12 cellular contexts compared by ENCODE assay signal in genomic region chr9:129318121-129319075, GRCh38.
DNase-seq lines count a peak whose midpoint lies in the region; ATAC-seq, FAIRE-seq and TF ChIP-seq lines count a peak whose summit lies in the region.
"Had no signal": no experiment of that assay in that cellular context is flagged by ENCODE, and none has a peak within 500 bp of the region (broad histone marks: within the 10 kb centered on the region; RNA-seq: fewer than 3 reads in every experiment).

No MANE protein-coding gene starts in this region.

- TF ChIP-seq CTCF in KMS-11 (conservative IDR thresholded peaks at IDR 0.05; ENCODE audit: low read depth, low read length) (no peak), lower leg skin (IDR thresholded peaks at IDR 0.05) (no peak), suprapubic skin (IDR thresholded peaks at IDR 0.05) (no peak)

- no peaks in the 10 kb centered on the region for H3K27me3 ChIP-seq in KMS-11 (ENCODE audit: insufficient read depth, low read depth)
- no peaks in the 10 kb centered on the region for H3K27me3 ChIP-seq in suprapubic skin

- H4K20me1 ChIP-seq in KMS-11 (ENCODE audit: insufficient read depth) = no peaks in the 10 kb centered on the region

- intact Hi-C loops in lower leg skin (cut with DNase I; ENCODE audit: low total_unique reads) = no loop called here
- intact Hi-C loops in activated CD4-positive, alpha-beta T cell treated with anti-CD3 and anti-CD28 coated beads, Interleukin-2, amount 10 ng/mL, durations not matched to agents 24 days and 14 days (cut with micrococcal nuclease) = no loop called here

- no peak for TF ChIP-seq POLR2A in lower leg skin (IDR thresholded peaks at IDR 0.05)
- no peak for TF ChIP-seq POLR2A in suprapubic skin (IDR thresholded peaks at IDR 0.05)

- peaks cover 1% of the 10 kb centered on the region for H3K27me3 Mint-ChIP-seq in activated CD4-positive, alpha-beta T cell treated with anti-CD3 and anti-CD28 coated beads, Interleukin-2, amount 10 ng/mL, durations not matched to agents 24 days and 14 days
- H3K27me3 Mint-ChIP-seq: stimulated activated naive CD8-positive, alpha-beta T cell treated with anti-CD3 and anti-CD28 coated beads, Interleukin-15, Interleukin-2, amounts not matched to agents 100 ng/mL and 50 ng/mL, for 24 hours had no signal

- H3K36me3 ChIP-seq in KMS-11 (ENCODE audit: insufficient read depth) (no peaks in the 10 kb centered on the region), suprapubic skin (no peaks in the 10 kb centered on the region)

- no peak for FAIRE-seq in frontal cortex (lab: Jason Lieb, UNC)
- FAIRE-seq: TTC549 had no signal

- H3K4me1 ChIP-seq in KMS-11 (ENCODE audit: low read depth, poor library complexity, severe bottlenecking) (peaks cover 53% of the 10 kb centered on the region), suprapubic skin (peaks cover 71% of the 10 kb centered on the region)

- H3K4me3 Mint-ChIP-seq in activated CD4-positive, alpha-beta T cell treated with anti-CD3 and anti-CD28 coated beads, Interleukin-2, amount 10 ng/mL, durations not matched to agents 24 days and 14 days = no peak overlapping the region
- H3K4me3 Mint-ChIP-seq: stimulated activated naive CD8-positive, alpha-beta T cell treated with anti-CD3 and anti-CD28 coated beads, Interleukin-15, Interleukin-2, amounts not matched to agents 100 ng/mL and 50 ng/mL, for 24 hours had no signal

- peak overlapping the region; percentile 53; the same call in 1 of the 2 replicates for H2AFZ ChIP-seq in KMS-11 (ENCODE audit: low read depth)

- H3K27ac ChIP-seq in KMS-11 (no peak overlapping the region), angular gyrus (ENCODE audit: low read depth, low read length) (peak overlapping the region; percentile 99), suprapubic skin (peak overlapping the region; percentile 12)

- 69 to 79% methylated on average over 16 of the region's 16 CpGs for WGBS in lower leg skin, 2 donors
- 77% methylated on average over 16 of the region's 16 CpGs for WGBS in suprapubic skin

- no peak for ATAC-seq in HG02610 (IDR thresholded peaks at IDR 0.05; ENCODE audit: unreplicated experiment)

- H3K9me3 ChIP-seq in suprapubic skin = no peaks in the 10 kb centered on the region

- H3K4me1 Mint-ChIP-seq in activated CD4-positive, alpha-beta T cell treated with anti-CD3 and anti-CD28 coated beads, Interleukin-2, amount 10 ng/mL, durations not matched to agents 24 days and 14 days = peaks cover 11% of the 10 kb centered on the region

- no peaks in the 10 kb centered on the region for H3K36me3 Mint-ChIP-seq in activated CD4-positive, alpha-beta T cell treated with anti-CD3 and anti-CD28 coated beads, Interleukin-2, amount 10 ng/mL, durations not matched to agents 24 days and 14 days (ENCODE audit: low read depth)

- no peak for TF ChIP-seq EP300 in suprapubic skin (IDR thresholded peaks at IDR 0.05)

- H3K4me3 ChIP-seq in KMS-11 (IDR thresholded peaks at IDR 0.05; ENCODE audit: insufficient read depth, low read depth, low read length) (no peak overlapping the region), lower leg skin (ENCODE audit: low read depth, poor library complexity, severe bottlenecking) (no peak overlapping the region), suprapubic skin (no peak overlapping the region)
- H3K4me3 ChIP-seq: lung had no signal

- H3K9me3 Mint-ChIP-seq in activated CD4-positive, alpha-beta T cell treated with anti-CD3 and anti-CD28 coated beads, Interleukin-2, amount 10 ng/mL, durations not matched to agents 24 days and 14 days = no peaks in the 10 kb centered on the region
- H3K9me3 Mint-ChIP-seq: stimulated activated naive CD8-positive, alpha-beta T cell treated with anti-CD3 and anti-CD28 coated beads, Interleukin-15, Interleukin-2, amounts not matched to agents 100 ng/mL and 50 ng/mL, for 24 hours had no signal

- no peak overlapping the region for H3K9ac ChIP-seq in KMS-11

- no peaks in the 10 kb centered on the region for H3K79me2 ChIP-seq in KMS-11 (ENCODE audit: insufficient read depth, low read depth)

- H3K27ac Mint-ChIP-seq in activated CD4-positive, alpha-beta T cell treated with anti-CD3 and anti-CD28 coated beads, Interleukin-2, amount 10 ng/mL, durations not matched to agents 24 days and 14 days = no peak overlapping the region
- H3K27ac Mint-ChIP-seq: stimulated activated naive CD8-positive, alpha-beta T cell treated with anti-CD3 and anti-CD28 coated beads, Interleukin-15, Interleukin-2, amounts not matched to agents 100 ng/mL and 50 ng/mL, for 24 hours had no signal

- DNase-seq in lower leg skin (ENCODE audit: low spot score in 2 of 2) = peak; percentile 15 to 87
- peak; percentile 65 to 71 for DNase-seq in suprapubic skin (ENCODE audit: low spot score in 2 of 2)
- no peak for DNase-seq in glomerular visceral epithelial cell (ENCODE audit: extremely low spot score)
- DNase-seq in frontal cortex (ENCODE audit: low spot score in 2 of 2) = no peak
- DNase-seq in activated CD4-positive, alpha-beta T cell treated with anti-CD3 and anti-CD28 coated beads, Interleukin-2, amount 10 ng/mL, durations not matched to agents 24 days and 14 days = no peak
- DNase-seq: activated naive CD4-positive, alpha-beta T cell treated with anti-CD3 and anti-CD28 coated beads, Interleukin-2, amount 50 U/mL, for 16 hours had no signal

- H3K4me2 ChIP-seq in KMS-11 = no peak overlapping the region

Comparison
In these comparisons a context has a peak if more than half of its experiments do, and no peak if none do; other contexts are left out.
1. DNase-seq: peak in lower leg skin (2 of 2) and suprapubic skin (2 of 2); none in glomerular visceral epithelial cell (single experiment), frontal cortex (0 of 2) and activated CD4-positive, alpha-beta T cell treated with anti-CD3 and anti-CD28 coated beads, Interleukin-2, amount 10 ng/mL, durations not matched to agents 24 days and 14 days (single experiment).